In genomic region chrX:71067079-71067478, GRCh38 we compare ENCODE assay signal across 9 cellular contexts. TPM values are rescaled to one million over a fixed set of nuclear protein-coding genes. Genes with fewer than 3 reads are reported as not detected.
A peak's percentile ranks its signal among the peaks of the same experiment; 100 is the strongest.
DNase-seq lines count a peak whose midpoint lies in the region; ATAC-seq and TF ChIP-seq lines count a peak whose summit lies in the region.
"Had no signal": no experiment of that assay in that cellular context is flagged by ENCODE, and none has a peak within 500 bp of the region (broad histone marks: within the 10 kb centered on the region; RNA-seq: fewer than 3 reads in every experiment).

No MANE protein-coding gene starts in this region.

- no peaks in the 10 kb centered on the region for H3K9me3 Mint-ChIP-seq in T-cell

- intact Hi-C loops in sigmoid colon (cut with DNase I) = loop anchor here (5.0 to 10.0 kb wide), 2 partner anchors 115 to 612 kb away; no protein-coding TSS in a partner anchor

- no peak for TF ChIP-seq EP300 in sigmoid colon (IDR thresholded peaks at IDR 0.05)

- H3K4me3 Mint-ChIP-seq in T-cell = peak overlapping the region; percentile 83 to 92 (median 85)

- WGBS in sigmoid colon, 2 donors = 12 to 36% methylated on average over 1 of the region's 1 CpG

- TF ChIP-seq POLR2A in sigmoid colon (IDR thresholded peaks at IDR 0.05) = no peak

- peaks cover 8 to 26% (median 22%) of the 10 kb centered on the region in 3 donors for H3K4me1 Mint-ChIP-seq in T-cell

- no peaks in the 10 kb centered on the region for H3K27me3 ChIP-seq in sigmoid colon

- DNase-seq in GM12864 (ENCODE audit: low read depth) = no peak
- no peak for DNase-seq in T-cell
- DNase-seq in foreskin fibroblast = no peak
- DNase-seq in sigmoid colon = no peak
- DNase-seq in D341Med (ENCODE audit: low spot score) = no peak
- DNase-seq in NCI-H526 treated with DMSO at 0.1 percent for 48 hours (lab: John Stamatoyannopoulos, UW) = no peak
- DNase-seq: activated CD4-positive, CD25-positive, alpha-beta regulatory T cell had no signal

- CTCF ChIA-PET in T-cell (lab: Charles Lee) = interaction anchor here in 1 of 2 donors (1.1 kb wide), 1 partner anchor 63 kb away, joined by 4 read pairs; no protein-coding TSS in a partner anchor

- H3K36me3 ChIP-seq in sigmoid colon = peaks cover 0 to under 1% (median 0%) of the 10 kb centered on the region in 4 donors

- H3K36me3 Mint-ChIP-seq in T-cell = peaks cover 13% of the 10 kb centered on the region

- POLR2A ChIA-PET in T-cell (lab: Charles Lee) = interaction anchor here in 1 of 2 donors (1.0 to 1.2 kb wide), 3 partner anchors 45 to 934 kb away, joined by 3 to 10 read pairs (median 3); partner anchors contain the start of gene IGBP1

- peak overlapping the region; percentile 83 to 85 (median 84) for H3K27ac ChIP-seq in sigmoid colon

- H3K4me3 ChIP-seq in GM12864 (ENCODE audit: low read depth, low read length) (peak overlapping the region; percentile 80), foreskin fibroblast (ENCODE audit: low read depth in 1 of 2, low read length in 2 of 2) (peak overlapping the region; percentile 63 to 75), sigmoid colon (peak overlapping the region; percentile 55 to 59 (median 59))

- TF ChIP-seq CTCF in GM12864 (IDR thresholded peaks at IDR 0.05; ENCODE audit: low read depth, low read length, missing control alignments) = no peak
- no peak for TF ChIP-seq CTCF in foreskin fibroblast (IDR thresholded peaks at IDR 0.05; ENCODE audit: low read depth, low read length)
- no peak for TF ChIP-seq CTCF in sigmoid colon (IDR thresholded peaks at IDR 0.05)

- peaks cover 0 to 16% of the 10 kb centered on the region in 2 donors for H3K27me3 Mint-ChIP-seq in T-cell

- ATAC-seq in T-cell (replicated peaks in 1 of 4) (no peak), GM19452 (IDR thresholded peaks at IDR 0.05; ENCODE audit: unreplicated experiment) (no peak), HG02970 (IDR thresholded peaks at IDR 0.05; ENCODE audit: low FRiP score, unreplicated experiment) (no peak)

- no peaks in the 10 kb centered on the region for H3K9me3 ChIP-seq in sigmoid colon

- peak overlapping the region; percentile 94 for H3K27ac Mint-ChIP-seq in T-cell

- peaks cover 0 to 6% (median 0%) of the 10 kb centered on the region in 4 donors for H3K4me1 ChIP-seq in sigmoid colon

RNA-seq across cellular contexts. Expression of gene SNX12, which starts 1.1 kb away (rescaled TPM):
- 10 to 100 TPM; 29.6 to 42.5 (median 33.1) TPM for total RNA-seq in T-cell
- total RNA-seq in sigmoid colon = 10 to 100 TPM; 27.6 to 47.4 (median 38.6) TPM
- polyA plus RNA-seq in sigmoid colon = 10 to 100 TPM; 40.6 to 66.1 (median 52.7) TPM

RNA-seq across cellular contexts. Expression of gene FOXO4, which starts 28.6 kb away (rescaled TPM):
- 10 to 100 TPM; 30.4 to 45.9 (median 38.1) TPM for total RNA-seq in T-cell
- 10 to 100 TPM; 22.1 to 34.6 (median 26.2) TPM for total RNA-seq in sigmoid colon
- 10 to 100 TPM; 14.7 to 27.3 (median 19.2) TPM for polyA plus RNA-seq in sigmoid colon

RNA-seq across cellular contexts. Expression of gene CXorf65, which starts 39.5 kb away (rescaled TPM):
- total RNA-seq in T-cell (10 to 100 TPM; 33.8 to 86.6 (median 39.6) TPM), sigmoid colon (not detected)
- polyA plus RNA-seq in sigmoid colon = 1 to 10 TPM in 1 of 3 donors, not detected in 2; 3.4 TPM

RNA-seq across cellular contexts. Expression of gene IL2RG, which starts 44.3 kb away (rescaled TPM):
- total RNA-seq in T-cell = 100 to 1,000 TPM; 285 to 380 (median 312) TPM
- 1 to 10 TPM in 3 of 4 donors, not detected in 1; 1.7 to 8.1 (median 3.2) TPM for total RNA-seq in sigmoid colon
- polyA plus RNA-seq in sigmoid colon = 10 to 100 TPM; 14.4 to 90.1 (median 39.1) TPM

RNA-seq across cellular contexts. Expression of gene MED12, which starts 51.3 kb away (rescaled TPM):
- total RNA-seq in T-cell (10 to 100 TPM; 63.8 to 78.3 (median 72.0) TPM), sigmoid colon (10 to 100 TPM; 15.6 to 27.6 (median 24.4) TPM)
- 10 to 100 TPM in 2 of 3 donors, 1 to 10 TPM in 1; 4.9 to 17.4 (median 16.1) TPM for polyA plus RNA-seq in sigmoid colon

Comparison
In these comparisons a context has a peak if more than half of its experiments do, and no peak if none do; other contexts are left out.
1. RNA of gene CXorf65, which starts 39.5 kb away (total RNA-seq): 33.8 to 86.6 TPM in T-cell; not detected in sigmoid colon; every median in the first group is over 10 times any median in the second.
2. Peak in every context shown above with its lines, with median percentiles within 50 percentile points of each other: H3K4me3 ChIP-seq.